In genomic region chr12:11653215-11653753, GRCh38 we compare ENCODE assay signal across 1 cellular context.
A peak's percentile ranks its signal among the peaks of the same experiment; 100 is the strongest.
TF ChIP-seq lines count a peak whose summit lies in the region.

No MANE protein-coding gene starts in this region.

TF ChIP-seq in GM12878, 131 proteins besides CTCF, POLR2A, EP300 and RAD21 (continued from another document and continues in another):
- TF ChIP-seq CUX1 (IDR thresholded peaks at IDR 0.05; ENCODE audit: insufficient replicate concordance, low read depth, low read length) (no peak), HCFC1 (IDR thresholded peaks at IDR 0.05; ENCODE audit: low read length) (peak; percentile 26; the same call in 1 of the 2 replicates), SP1 (IDR thresholded peaks at IDR 0.05; ENCODE audit: low read depth, low read length) (no peak), RCOR1 (conservative IDR thresholded peaks at IDR 0.05; ENCODE audit: low read depth, low read length) (no peak), REST (IDR thresholded peaks at IDR 0.05; ENCODE audit: low read depth, low read length) (no peak), NRF1 (conservative IDR thresholded peaks at IDR 0.05; ENCODE audit: low read depth, low read length) (no peak), EGR1 (IDR thresholded peaks at IDR 0.05; ENCODE audit: borderline replicate concordance in 1 of 2, low read depth in 2 of 2, low read length in 2 of 2) (0 out of 3 replicates have a peak, but pooled peaks of 1 of the 2 experiments have one; percentile 15), ZNF622 (IDR thresholded peaks at IDR 0.05) (no peak), CHD2 (IDR thresholded peaks at IDR 0.05; ENCODE audit: borderline replicate concordance, low read depth, low read length) (no peak), RELB (IDR thresholded peaks at IDR 0.05; ENCODE audit: low read depth) (no peak), MEF2B (IDR thresholded peaks at IDR 0.05; ENCODE audit: partially characterized antibody, poor library complexity, severe bottlenecking) (peak; percentile 45), IKZF1 (conservative IDR thresholded peaks at IDR 0.05) (0 out of 2 replicates have a peak, but pooled peaks have one; percentile 44), MLLT1 (IDR thresholded peaks at IDR 0.05) (peak; percentile 72; the same call in 1 of the 2 replicates), BACH1 (IDR thresholded peaks at IDR 0.05; ENCODE audit: borderline replicate concordance) (peak; percentile 18), KLF5 (IDR thresholded peaks at IDR 0.05; ENCODE audit: partially characterized antibody) (peak; percentile 5), RUNX3 (IDR thresholded peaks at IDR 0.05; ENCODE audit: low read length) (peak; percentile 77), SIN3A (IDR thresholded peaks at IDR 0.05; ENCODE audit: low read depth, low read length) (no peak), ZNF207 (IDR thresholded peaks at IDR 0.05; ENCODE audit: borderline replicate concordance) (no peak; the same call in 1 of the 2 replicates), POLR2AphosphoS5 (IDR thresholded peaks at IDR 0.05; ENCODE audit: low read length) (peak; percentile 81), ZNF274 (IDR thresholded peaks at IDR 0.05; ENCODE audit: insufficient read depth, insufficient read length) (no peak), HDGF (IDR thresholded peaks at IDR 0.05) (no peak), CEBPB (IDR thresholded peaks at IDR 0.05; ENCODE audit: borderline replicate concordance in 1 of 2, low read depth in 2 of 2, low read length in 2 of 2) (no peak; a peak in 1 of 4 replicates), MXI1 (IDR thresholded peaks at IDR 0.05; ENCODE audit: low read depth, low read length) (peak; percentile 12; the same call in 1 of the 2 replicates), ETV6 (conservative IDR thresholded peaks at IDR 0.05 in 1 of 2, IDR thresholded peaks at IDR 0.05 in 1 of 2; ENCODE audit: borderline replicate concordance in 1 of 2, low read depth in 1 of 2) (peak in 1 of 2 experiments; percentile 40; a peak in 1 of 4 replicates), KDM1A (IDR thresholded peaks at IDR 0.05; ENCODE audit: borderline replicate concordance) (no peak), STAT3 (IDR thresholded peaks at IDR 0.05; ENCODE audit: low read depth, low read length) (no peak), EZH2 (IDR thresholded peaks at IDR 0.05; ENCODE audit: borderline replicate concordance, control insufficient read depth, low read depth, low read length) (no peak), MTA2 (IDR thresholded peaks at IDR 0.05; ENCODE audit: low read depth) (peak; percentile 65), IRF3 (IDR thresholded peaks at IDR 0.05) (no peak), BMI1 (IDR thresholded peaks at IDR 0.05; ENCODE audit: borderline replicate concordance) (0 out of 2 replicates have a peak, but pooled peaks have one; percentile 19), ZNF384 (IDR thresholded peaks at IDR 0.05; ENCODE audit: borderline replicate concordance, low read depth, low read length) (no peak), NFIC (IDR thresholded peaks at IDR 0.05; ENCODE audit: low read depth, low read length) (peak; percentile 48; the same call in 1 of the 2 replicates), BCLAF1 (IDR thresholded peaks at IDR 0.05) (no peak), SMARCA5 (IDR thresholded peaks at IDR 0.05) (no peak), SREBF2 (IDR thresholded peaks at IDR 0.05; ENCODE audit: low read length) (no peak), ZBTB33 (IDR thresholded peaks at IDR 0.05) (no peak), ATF2 (IDR thresholded peaks at IDR 0.05; ENCODE audit: low read length) (peak; percentile 80)
